In genomic region chr2:69914235-69915049, GRCh38 we compare ENCODE assay signal across 8 cellular contexts.
DNase-seq lines count a peak whose midpoint lies in the region; ATAC-seq lines count a peak whose summit lies in the region.

No MANE protein-coding gene starts in this region.

- ATAC-seq in GM19468 (IDR thresholded peaks at IDR 0.05; ENCODE audit: extremely low read depth, unreplicated experiment): peak; percentile 84
- ATAC-seq in effector memory CD8-positive, alpha-beta T cell (replicated peaks): peak; percentile 87
- peak; percentile 84 for ATAC-seq in memory B cell (ENCODE audit: low read depth)

- DNase-seq in COLO829 (ENCODE audit: low spot score): peak; percentile 97
- peak; percentile 99 for DNase-seq in HS-5 (ENCODE audit: low read depth)
- peak; percentile 100 for DNase-seq in NK-92 treated with Interleukin-12 subunit alpha and Interleukin-12 subunit beta, amount 100 ng/mL, for 24 hours (lab: John Stamatoyannopoulos, UW)
- peak; percentile 93 to 98 (median 95) for DNase-seq in activated CD8-positive, alpha-beta memory T cell treated with anti-CD3 and anti-CD28 coated beads for 48 hours (ENCODE audit: low read depth in 2 of 3, low spot score in 2 of 3)
- peak; percentile 99 to 100 (median 99) for DNase-seq in effector memory CD8-positive, alpha-beta T cell
- peak; percentile 92 to 99 for DNase-seq in memory B cell (ENCODE audit: low spot score in 2 of 2)
- peak; percentile 100 for DNase-seq in stimulated activated CD8-positive, alpha-beta memory T cell treated with anti-CD3 and anti-CD28 coated beads, Interleukin-12 subunit alpha, Interleukin-12 subunit beta, amount 100 ng/mL, for 24 hours (ENCODE audit: extremely low read depth)

- peak overlapping the region; percentile 85 to 86 for H3K4me3 Mint-ChIP-seq in effector memory CD8-positive, alpha-beta T cell
- H3K4me3 Mint-ChIP-seq in memory B cell: peak overlapping the region; percentile 82

- peaks cover 11 to 12% of the 10 kb centered on the region in 2 donors for H3K4me1 Mint-ChIP-seq in effector memory CD8-positive, alpha-beta T cell (ENCODE audit: low read depth in 2 of 2)
- peaks cover 16% of the 10 kb centered on the region for H3K4me1 Mint-ChIP-seq in memory B cell

- H3K9me3 Mint-ChIP-seq in effector memory CD8-positive, alpha-beta T cell: no peaks in the 10 kb centered on the region
- no peaks in the 10 kb centered on the region for H3K9me3 Mint-ChIP-seq in memory B cell

- H3K27ac Mint-ChIP-seq in effector memory CD8-positive, alpha-beta T cell: peak overlapping the region; percentile 87 to 93
- peak overlapping the region; percentile 65 for H3K27ac Mint-ChIP-seq in memory B cell

- peaks cover 49% of the 10 kb centered on the region for H3K36me3 Mint-ChIP-seq in effector memory CD8-positive, alpha-beta T cell (ENCODE audit: insufficient read depth)
- H3K36me3 Mint-ChIP-seq in memory B cell: peaks cover 4% of the 10 kb centered on the region

- H3K27me3 Mint-ChIP-seq in effector memory CD8-positive, alpha-beta T cell: no peaks in the 10 kb centered on the region
- H3K27me3 Mint-ChIP-seq in memory B cell: no peaks in the 10 kb centered on the region

Comparison
In these comparisons a context has a peak if more than half of its experiments do, and no peak if none do; other contexts are left out.
1. Peak in every context shown above with its lines: DNase-seq and ATAC-seq.